ENCODE assay signal across 8 cellular contexts in genomic region chr12:31118347-31118830, GRCh38. TPM values are rescaled to one million over a fixed set of nuclear protein-coding genes. Genes with fewer than 3 reads are reported as not detected.
DNase-seq lines count a peak whose midpoint lies in the region; ATAC-seq and TF ChIP-seq lines count a peak whose summit lies in the region.

No MANE protein-coding gene starts in this region.

- H4K20me1 ChIP-seq in OCI-LY3 (ENCODE audit: insufficient read depth, low read length) = no peaks in the 10 kb centered on the region
- no peaks in the 10 kb centered on the region for H4K20me1 ChIP-seq in GM23248 (ENCODE audit: insufficient read depth)

- H3K79me2 ChIP-seq in OCI-LY3 (ENCODE audit: low read length) = no peaks in the 10 kb centered on the region
- no peaks in the 10 kb centered on the region for H3K79me2 ChIP-seq in parathyroid adenoma
- H3K79me2 ChIP-seq in GM23248 (ENCODE audit: insufficient read depth) = no peaks in the 10 kb centered on the region

- TF ChIP-seq CTCF in A673 (conservative IDR thresholded peaks at IDR 0.05; ENCODE audit: low read depth, low read length) (no peak), OCI-LY3 (IDR thresholded peaks at IDR 0.05; ENCODE audit: low read depth, low read length) (no peak), endothelial cell (IDR thresholded peaks at IDR 0.05; ENCODE audit: unreplicated experiment) (no peak), parathyroid adenoma (IDR thresholded peaks at IDR 0.05) (no peak)

- BruUV-seq in A673 (replicated peaks; lab: Mats Ljungman, UMichigan) = no TSS peak

- H3K36me3 ChIP-seq in A673 (ENCODE audit: insufficient read depth, low read length, poor library complexity, severe bottlenecking) (no peaks in the 10 kb centered on the region), OCI-LY3 (replicated peaks; ENCODE audit: low read depth, low read length) (no peaks in the 10 kb centered on the region), parathyroid adenoma (ENCODE audit: control insufficient read depth, insufficient read depth, low read length) (no peaks in the 10 kb centered on the region), GM23248 (ENCODE audit: low read depth) (no peaks in the 10 kb centered on the region)

- no peaks in the 10 kb centered on the region for H3K27me3 ChIP-seq in A673 (replicated peaks; ENCODE audit: insufficient read depth, low read depth, low read length, poor library complexity)
- H3K27me3 ChIP-seq in OCI-LY3 (ENCODE audit: low read depth, low read length) = no peaks in the 10 kb centered on the region
- no peaks in the 10 kb centered on the region for H3K27me3 ChIP-seq in parathyroid adenoma (ENCODE audit: control insufficient read depth, insufficient read depth, low read length)
- peaks cover 7% of the 10 kb centered on the region; the same call in 1 of the 2 replicates for H3K27me3 ChIP-seq in GM23248 (replicated peaks; ENCODE audit: insufficient read depth)

- no peaks in the 10 kb centered on the region for H3K4me1 ChIP-seq in A673 (ENCODE audit: insufficient read depth, low read length, poor library complexity, severe bottlenecking)
- H3K4me1 ChIP-seq in OCI-LY3 (ENCODE audit: low read length) = 0 out of 2 replicates have a peak, but pooled peaks cover 3% of the 10 kb centered on the region
- peaks cover 9% of the 10 kb centered on the region for H3K4me1 ChIP-seq in parathyroid adenoma
- no peaks in the 10 kb centered on the region for H3K4me1 ChIP-seq in GM23248 (ENCODE audit: insufficient read depth)

- no peaks in the 10 kb centered on the region for H3K4me1 Mint-ChIP-seq in endothelial cell (ENCODE audit: unreplicated experiment)
- no peaks in the 10 kb centered on the region for H3K4me1 Mint-ChIP-seq in activated T-helper 2 cell treated with anti-CD3 and anti-CD28 coated beads, Interferon-gamma antibody, Interleukin-2, Interleukin-4, amounts not matched to agents 10 μg/mL and 5 μg/mL and 100 μg/mL, durations not matched to agents 14 hours and 24 hours and 36 hours (ENCODE audit: low read depth)

- peak; percentile 50 for ATAC-seq in GM21619 (IDR thresholded peaks at IDR 0.05; ENCODE audit: unreplicated experiment)

- H3K9me2 ChIP-seq in GM23248 (ENCODE audit: insufficient read depth) = no peaks in the 10 kb centered on the region

- H3K27ac ChIP-seq in A673 (ENCODE audit: low read depth, low read length, poor library complexity, severe bottlenecking) (no peak overlapping the region), OCI-LY3 (ENCODE audit: low read length) (no peak overlapping the region), parathyroid adenoma (no peak overlapping the region), GM23248 (no peak overlapping the region)

- H3K4me3 Mint-ChIP-seq in endothelial cell (ENCODE audit: unreplicated experiment) = peak overlapping the region; percentile 56
- no peak overlapping the region for H3K4me3 Mint-ChIP-seq in activated T-helper 2 cell treated with anti-CD3 and anti-CD28 coated beads, Interferon-gamma antibody, Interleukin-2, Interleukin-4, amounts not matched to agents 10 μg/mL and 5 μg/mL and 100 μg/mL, durations not matched to agents 14 hours and 24 hours and 36 hours (ENCODE audit: low read depth)

- in situ Hi-C loops in GM23248 (cut with MboI) = no loop called here

- H3K9me3 ChIP-seq in A673 (ENCODE audit: low read depth, low read length, poor library complexity, severe bottlenecking) = no peaks in the 10 kb centered on the region
- no peaks in the 10 kb centered on the region for H3K9me3 ChIP-seq in OCI-LY3 (ENCODE audit: insufficient read depth, low read length)
- no peaks in the 10 kb centered on the region for H3K9me3 ChIP-seq in parathyroid adenoma (ENCODE audit: control insufficient read depth, low read length)
- H3K9me3 ChIP-seq in GM23248 (ENCODE audit: low read depth) = no peaks in the 10 kb centered on the region

- no peaks in the 10 kb centered on the region for H3K9me3 Mint-ChIP-seq in endothelial cell (ENCODE audit: unreplicated experiment)
- no peaks in the 10 kb centered on the region for H3K9me3 Mint-ChIP-seq in activated T-helper 2 cell treated with anti-CD3 and anti-CD28 coated beads, Interferon-gamma antibody, Interleukin-2, Interleukin-4, amounts not matched to agents 10 μg/mL and 5 μg/mL and 100 μg/mL, durations not matched to agents 14 hours and 24 hours and 36 hours

- no peaks in the 10 kb centered on the region for H3K36me3 Mint-ChIP-seq in endothelial cell (ENCODE audit: low read depth, unreplicated experiment)
- no peaks in the 10 kb centered on the region for H3K36me3 Mint-ChIP-seq in activated T-helper 2 cell treated with anti-CD3 and anti-CD28 coated beads, Interferon-gamma antibody, Interleukin-2, Interleukin-4, amounts not matched to agents 10 μg/mL and 5 μg/mL and 100 μg/mL, durations not matched to agents 14 hours and 24 hours and 36 hours (ENCODE audit: low read depth)

- no peaks in the 10 kb centered on the region for H3F3A ChIP-seq in GM23248 (ENCODE audit: insufficient read depth)

- CTCF ChIA-PET in A673 (lab: Charles Lee) = no interaction called here

- peak overlapping the region; percentile 72; the same call in 1 of the 2 replicates for H2AFZ ChIP-seq in OCI-LY3 (ENCODE audit: low read depth, low read length)
- peak overlapping the region; percentile 74 for H2AFZ ChIP-seq in parathyroid adenoma
- H2AFZ ChIP-seq in GM23248 = no peak overlapping the region

- H3K9ac ChIP-seq in OCI-LY3 (ENCODE audit: low read length) = peak overlapping the region; percentile 79
- H3K9ac ChIP-seq in parathyroid adenoma = no peak overlapping the region
- H3K9ac ChIP-seq in GM23248 = no peak overlapping the region

- intact Hi-C loops in A673 (cut with micrococcal nuclease; ENCODE audit: unreplicated experiment) = no loop called here
- intact Hi-C loops in activated T-helper 2 cell treated with anti-CD3 and anti-CD28 coated beads, Interferon-gamma antibody, Interleukin-2, Interleukin-4, amounts not matched to agents 10 μg/mL and 5 μg/mL and 100 μg/mL, durations not matched to agents 14 hours and 24 hours and 36 hours (cut with micrococcal nuclease) = loop anchor here (5.0 kb wide), 1 partner anchor 271 kb away; no protein-coding TSS in a partner anchor

- H3K27ac Mint-ChIP-seq in endothelial cell (ENCODE audit: unreplicated experiment) = no peak overlapping the region
- no peak overlapping the region for H3K27ac Mint-ChIP-seq in activated T-helper 2 cell treated with anti-CD3 and anti-CD28 coated beads, Interferon-gamma antibody, Interleukin-2, Interleukin-4, amounts not matched to agents 10 μg/mL and 5 μg/mL and 100 μg/mL, durations not matched to agents 14 hours and 24 hours and 36 hours

- DNase-seq in A673 (ENCODE audit: low spot score) (peak; percentile 63), endothelial cell (ENCODE audit: low spot score) (no peak), GM23248 (no peak), AML-193 (lab: John Stamatoyannopoulos, UW) (no peak)
- no peak for DNase-seq in activated T-helper 2 cell treated with anti-CD3 and anti-CD28 coated beads, Interferon-gamma antibody, Interleukin-2, Interleukin-4, amounts not matched to agents 10 μg/mL and 5 μg/mL and 100 μg/mL, durations not matched to agents 14 hours and 24 hours and 36 hours (ENCODE audit: low spot score)

- H3K4me2 ChIP-seq in OCI-LY3 (ENCODE audit: low read length) (peak overlapping the region; percentile 98), parathyroid adenoma (ENCODE audit: low read length) (peak overlapping the region; percentile 57), GM23248 (ENCODE audit: unreplicated experiment) (no peak overlapping the region)

- peaks cover 7% of the 10 kb centered on the region for H3K27me3 Mint-ChIP-seq in endothelial cell (ENCODE audit: unreplicated experiment)
- H3K27me3 Mint-ChIP-seq in activated T-helper 2 cell treated with anti-CD3 and anti-CD28 coated beads, Interferon-gamma antibody, Interleukin-2, Interleukin-4, amounts not matched to agents 10 μg/mL and 5 μg/mL and 100 μg/mL, durations not matched to agents 14 hours and 24 hours and 36 hours (ENCODE audit: low read depth) = peaks cover 24% of the 10 kb centered on the region

- H3K4me3 ChIP-seq in A673 (ENCODE audit: low read depth, low read length, poor library complexity, severe bottlenecking) (peak overlapping the region; percentile 54), OCI-LY3 (ENCODE audit: low read length) (peak overlapping the region; percentile 93), parathyroid adenoma (ENCODE audit: low read depth, low read length) (peak overlapping the region; percentile 37), GM23248 (no peak overlapping the region)

- POLR2A ChIA-PET in A673 (lab: Charles Lee; ENCODE audit: low non-redundant PET) = no interaction called here

- WGBS in GM23248 (ENCODE audit: low coverage in 1 of 2, low lambda C conversion rate in 2 of 2, missing lambda C conversion rate in 2 of 2), 2 experiments = 36 to 52% methylated on average over 6 to 26 of the region's 26 CpGs

RNA-seq across cellular contexts. Expression of gene DDX11, which starts 44.7 kb away (rescaled TPM):
- total RNA-seq in A673 (2021) = 188 and 196 TPM in 2 replicates
- total RNA-seq in endothelial cell (ENCODE audit: unreplicated experiment) = 40.2 TPM
- 6.1 and 15.9 TPM in 2 replicates for total RNA-seq in GM23248 (2014; rRNA removed; shearing (Covaris generic))
- polyA plus RNA-seq in GM23248 (2016; fragmentation: Nextera tagmentation; extraction: Ambion mirVana) = 5.0 and 5.6 TPM in 2 replicates
- 152 and 156 TPM in 2 replicates for total RNA-seq in activated T-helper 2 cell treated with anti-CD3 and anti-CD28 coated beads, Interferon-gamma antibody, Interleukin-2, Interleukin-4, amounts not matched to agents 10 μg/mL and 5 μg/mL and 100 μg/mL, durations not matched to agents 14 hours and 24 hours and 36 hours
